ENCODE assay signal across 15 cellular contexts in genomic region chr1:154963643-154964042, GRCh38. TPM values are rescaled to one million over a fixed set of nuclear protein-coding genes. Genes with fewer than 3 reads are reported as not detected.
DNase-seq lines count a peak whose midpoint lies in the region; ATAC-seq, FAIRE-seq and TF ChIP-seq lines count a peak whose summit lies in the region.
"Had no signal": no experiment of that assay in that cellular context is flagged by ENCODE, and none has a peak within 500 bp of the region (broad histone marks: within the 10 kb centered on the region; RNA-seq: fewer than 3 reads in every experiment).

No MANE protein-coding gene starts in this region.

- peaks cover 70% of the 10 kb centered on the region for H3K36me3 Mint-ChIP-seq in CD4-positive, alpha-beta T cell (ENCODE audit: low read depth)
- H3K36me3 Mint-ChIP-seq in IgD-negative memory B cell (no peaks in the 10 kb centered on the region), nephron progenitor cell (ENCODE audit: low read depth) (peaks cover 42% of the 10 kb centered on the region)

- no peaks in the 10 kb centered on the region for H3K27me3 ChIP-seq in CD4-positive, alpha-beta T cell (ENCODE audit: control insufficient read depth, insufficient read depth, low read length)
- H3K27me3 ChIP-seq in adipocyte (replicated peaks; ENCODE audit: control insufficient read depth, insufficient read depth, low read length) = no peaks in the 10 kb centered on the region
- H3K27me3 ChIP-seq: heart left ventricle, SJCRH30, transverse colon had no signal

- POLR2A ChIA-PET in CD4-positive, alpha-beta T cell (lab: Charles Lee) = interaction anchor here (1.0 kb wide), 1 partner anchor 8 kb away, joined by 5 read pairs; the partner anchor contains the start of gene PBXIP1

- H3K4me1 ChIP-seq in adipocyte (ENCODE audit: control insufficient read depth, insufficient read depth, low read length) = peaks cover 35% of the 10 kb centered on the region

- H3K4me1 Mint-ChIP-seq in CD4-positive, alpha-beta T cell (ENCODE audit: low read depth) = peaks cover 20% of the 10 kb centered on the region
- H3K4me1 Mint-ChIP-seq in IgD-negative memory B cell (peaks cover 18 to 19% (median 19%) of the 10 kb centered on the region in 3 donors), nephron progenitor cell (peaks cover 49% of the 10 kb centered on the region)

- H3K27ac Mint-ChIP-seq in CD4-positive, alpha-beta T cell = peak overlapping the region; percentile 91
- H3K27ac Mint-ChIP-seq in IgD-negative memory B cell = peak overlapping the region; percentile 53 to 96 (median 93)
- peak overlapping the region; percentile 79 for H3K27ac Mint-ChIP-seq in nephron progenitor cell

- H3K4me3 Mint-ChIP-seq in CD4-positive, alpha-beta T cell = no peak overlapping the region
- H3K4me3 Mint-ChIP-seq in IgD-negative memory B cell (peak overlapping the region in 3 of 4 donors; percentile 12 to 58 (median 34)), nephron progenitor cell (no peak overlapping the region)

- no peak overlapping the region for H3K4me3 ChIP-seq in adipocyte (ENCODE audit: low read length)
- H3K4me3 ChIP-seq: SJCRH30 had no signal

- peaks cover 62% of the 10 kb centered on the region for H3K36me3 ChIP-seq in adipocyte (ENCODE audit: control insufficient read depth, insufficient read depth, low read length, severe bottlenecking)

- CTCF ChIA-PET in CD4-positive, alpha-beta T cell (lab: Charles Lee) = interaction anchor here (1.6 to 5.6 kb wide), 3 partner anchors 11 to 54 kb away, joined by 6 to 40 read pairs (median 8); partner anchors contain the start of genes CKS1B and FLAD1

- H3K9ac ChIP-seq in adipocyte (ENCODE audit: low read length) = peak overlapping the region; percentile 96

- no peak for ATAC-seq in CD4-positive, alpha-beta T cell (ENCODE audit: poor library complexity)
- no peak for ATAC-seq in HG03354 (IDR thresholded peaks at IDR 0.05; ENCODE audit: poor library complexity, severe bottlenecking, unreplicated experiment)
- ATAC-seq in HG03025 (IDR thresholded peaks at IDR 0.05; ENCODE audit: low FRiP score, unreplicated experiment) = no peak
- ATAC-seq: heart left ventricle, left colon had no signal

- H3K9me3 Mint-ChIP-seq in CD4-positive, alpha-beta T cell = no peaks in the 10 kb centered on the region
- no peaks in the 10 kb centered on the region for H3K9me3 Mint-ChIP-seq in IgD-negative memory B cell
- no peaks in the 10 kb centered on the region for H3K9me3 Mint-ChIP-seq in nephron progenitor cell

- no peak overlapping the region for H3K27ac ChIP-seq in CD4-positive, alpha-beta T cell (ENCODE audit: low read depth, low read length)
- H3K27ac ChIP-seq: SJCRH30 had no signal

- no peak for DNase-seq in CD4-positive, alpha-beta T cell
- DNase-seq in adipocyte (ENCODE audit: low read depth) (no peak), nephron progenitor cell (no peak), H54 (ENCODE audit: insufficient read length, low spot score) (no peak), mesenteric fat pad (ENCODE audit: low spot score) (no peak)
- DNase-seq: left colon, NCI-H1417, NCI-H774, SJCRH30, transverse colon, WERI-Rb-1 had no signal

- intact Hi-C loops in CD4-positive, alpha-beta T cell (cut with DNase I, micrococcal nuclease) = loop anchor here (2.0 to 5.0 kb wide), 2 partner anchors 53 to 99 kb away; partner anchors contain the start of gene EFNA4 (in 1 of the 2)

- no peak for TF ChIP-seq CTCF in CD4-positive, alpha-beta T cell (IDR thresholded peaks at IDR 0.05)
- no peak for TF ChIP-seq CTCF in nephron progenitor cell (IDR thresholded peaks at IDR 0.05)

- no peak for TF ChIP-seq POLR2A in H54 (IDR thresholded peaks at IDR 0.05; ENCODE audit: low read depth, low read length)

- FAIRE-seq in H54 (lab: Jason Lieb, UNC) = no peak

- H3K9me3 ChIP-seq in CD4-positive, alpha-beta T cell (ENCODE audit: control insufficient read depth, low read length) = no peaks in the 10 kb centered on the region
- no peaks in the 10 kb centered on the region for H3K9me3 ChIP-seq in adipocyte (ENCODE audit: control insufficient read depth, low read length)
- H3K9me3 ChIP-seq: heart left ventricle, SJCRH30, transverse colon had no signal

- H3K27me3 Mint-ChIP-seq in CD4-positive, alpha-beta T cell = no peaks in the 10 kb centered on the region
- H3K27me3 Mint-ChIP-seq in IgD-negative memory B cell (no peaks in the 10 kb centered on the region), nephron progenitor cell (ENCODE audit: low read depth, poor library complexity) (no peaks in the 10 kb centered on the region)

RNA-seq across cellular contexts. Expression of gene PYGO2, which starts 2.1 kb away (rescaled TPM):
- 10 to 100 TPM; 30.3 to 32.8 TPM for total RNA-seq in CD4-positive, alpha-beta T cell
- polyA plus RNA-seq in IgD-negative memory B cell = 42.5 TPM
- total RNA-seq in mesenteric fat pad = 22.2 TPM

RNA-seq across cellular contexts. Expression of gene SHC1, which starts 6.9 kb away (rescaled TPM):
- total RNA-seq in CD4-positive, alpha-beta T cell = 10 to 100 TPM; 59.9 to 60.0 TPM
- polyA plus RNA-seq in IgD-negative memory B cell = 35.7 TPM
- total RNA-seq in mesenteric fat pad = 199 TPM

RNA-seq across cellular contexts. Expression of gene PBXIP1, which starts 7.7 kb away (rescaled TPM):
- total RNA-seq in CD4-positive, alpha-beta T cell = 100 to 1,000 TPM; 434 to 440 TPM
- 123 TPM for polyA plus RNA-seq in IgD-negative memory B cell
- total RNA-seq in mesenteric fat pad = 43.5 TPM

RNA-seq across cellular contexts. Expression of gene CKS1B, which starts 10.8 kb away (rescaled TPM):
- total RNA-seq in CD4-positive, alpha-beta T cell = 1 to 10 TPM; 1.4 to 3.9 TPM
- polyA plus RNA-seq in IgD-negative memory B cell = 102 TPM
- 41.2 TPM for total RNA-seq in mesenteric fat pad

RNA-seq across cellular contexts. Expression of gene FLAD1, which starts 19.5 kb away (rescaled TPM):
- total RNA-seq in CD4-positive, alpha-beta T cell = 10 to 100 TPM; 16.7 to 19.4 TPM
- 57.6 TPM for polyA plus RNA-seq in IgD-negative memory B cell
- total RNA-seq in mesenteric fat pad = 43.7 TPM

Comparison
In these comparisons a context has a peak if more than half of its experiments do, and no peak if none do; other contexts are left out.
1. H3K4me3 Mint-ChIP-seq: peak in IgD-negative memory B cell (3 of 4); none in CD4-positive, alpha-beta T cell (single experiment) and nephron progenitor cell (single experiment).
2. Peak in every context shown above with its lines, with median percentiles within 50 percentile points of each other: H3K27ac Mint-ChIP-seq.